Comparison of ENCODE assay signal across 18 cellular contexts in the genomic region with DNA sequence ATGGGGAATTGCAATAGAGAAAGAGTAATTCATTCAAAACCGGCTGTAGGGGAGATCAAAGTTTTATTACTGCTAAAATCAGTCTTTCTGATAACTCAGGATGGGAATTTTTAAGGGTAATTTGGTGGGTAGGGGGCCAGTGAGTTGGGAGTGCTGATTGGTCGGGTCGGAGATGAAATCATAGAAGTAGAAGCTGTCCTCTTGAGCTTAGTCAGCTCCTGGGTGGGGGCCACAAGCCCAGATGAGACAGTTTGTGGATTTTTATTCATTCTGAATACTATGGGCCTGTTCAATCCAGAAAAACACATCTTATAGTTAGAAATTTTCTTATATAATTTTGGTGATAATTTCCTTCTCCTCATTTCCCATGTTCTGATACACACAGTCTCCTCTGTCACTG. TPM values are rescaled to one million over a fixed set of nuclear protein-coding genes. Genes with fewer than 3 reads are reported as not detected.
DNase-seq lines count a peak whose midpoint lies in the region; ATAC-seq, FAIRE-seq and TF ChIP-seq lines count a peak whose summit lies in the region.
"Had no signal": no experiment of that assay in that cellular context is flagged by ENCODE, and none has a peak within 500 bp of the region (broad histone marks: within the 10 kb centered on the region; RNA-seq: fewer than 3 reads in every experiment).

No MANE protein-coding gene starts in this region.

- H3K4me3 Mint-ChIP-seq in H9, result no peak overlapping the region; a peak in 1 of 5 replicates
- no peak overlapping the region for H3K4me3 Mint-ChIP-seq in activated T-cell treated with anti-CD3 and anti-CD28 coated beads, Interleukin-2, amount 50 U/mL, for 72 hours
- H3K4me3 Mint-ChIP-seq: natural killer cell; stimulated activated effector memory CD8-positive, alpha-beta T cell treated with anti-CD3 and anti-CD28 coated beads, Interleukin-12 subunit alpha, Interleukin-12 subunit beta, amount 100 ng/mL, for 72 hours had no signal

- H3K36me3 ChIP-seq in adrenal gland (replicated peaks in 1 of 2) (no peaks in the 10 kb centered on the region), skeletal muscle satellite cell (ENCODE audit: insufficient read depth, low read length) (peaks cover 7% of the 10 kb centered on the region)

- H3K79me1 ChIP-seq in H9 (ENCODE audit: insufficient read depth, low read depth, low read length, poor library complexity, severe bottlenecking), result peaks cover 3% of the 10 kb centered on the region

- H2BK20ac ChIP-seq in H9 (ENCODE audit: low read depth, low read length, poor library complexity, severe bottlenecking), result no peak overlapping the region

- no peak overlapping the region for H2AK5ac ChIP-seq in H9 (ENCODE audit: insufficient read length, low read length)

- no peak overlapping the region for H2BK120ac ChIP-seq in H9 (ENCODE audit: low read depth, low read length, poor library complexity, severe bottlenecking)

- no peak overlapping the region for H2BK15ac ChIP-seq in H9 (ENCODE audit: low read depth, low read length)

- H3K36me3 Mint-ChIP-seq in H9 (ENCODE audit: insufficient read depth in 1 of 3, low read depth in 3 of 3), result peaks cover 14 to 22% (median 14%) of the 10 kb centered on the region in 3 experiments; a peak in 6 of 7 replicates
- no peaks in the 10 kb centered on the region for H3K36me3 Mint-ChIP-seq in activated T-cell treated with anti-CD3 and anti-CD28 coated beads, Interleukin-2, amount 50 U/mL, for 72 hours (ENCODE audit: insufficient read depth in 2 of 2)
- H3K36me3 Mint-ChIP-seq: natural killer cell; stimulated activated effector memory CD8-positive, alpha-beta T cell treated with anti-CD3 and anti-CD28 coated beads, Interleukin-12 subunit alpha, Interleukin-12 subunit beta, amount 100 ng/mL, for 72 hours had no signal

- H2BK12ac ChIP-seq in H9 (ENCODE audit: insufficient read length, low read depth, low read length), result no peak overlapping the region

- H3K18ac ChIP-seq in H9 (ENCODE audit: insufficient read length, low read depth, low read length), result no peak overlapping the region

- H3K27ac ChIP-seq in H9 (ENCODE audit: insufficient read length, low read depth, low read length) (no peak overlapping the region), adrenal gland (peak overlapping the region in 3 of 5 donors; percentile 24 to 74 (median 30))
- H3K27ac ChIP-seq: psoas muscle had no signal

- WGBS in H9 (ENCODE audit: extremely low coverage, insufficient read length, low lambda C conversion rate), result no CpG with 5 or more reads among the region's 3 CpGs
- WGBS in adrenal gland, 4 donors, result 75 to 84% (median 81%) methylated on average over 3 of the region's 3 CpGs

- no peaks in the 10 kb centered on the region for H4K20me1 ChIP-seq in H9 (ENCODE audit: control insufficient read depth, insufficient read depth, insufficient read length)

- no peak for DNase-seq in H9
- DNase-seq in adrenal gland, result no peak
- DNase-seq in iris pigment epithelial cell (ENCODE audit: low read depth), result peak; percentile 45
- DNase-seq in activated CD4-positive, alpha-beta T cell treated with anti-CD3 and anti-CD28 coated beads, Interleukin-2, amount 50 U/mL, for 48 hours, result no peak
- no peak for DNase-seq in activated T-cell treated with anti-CD3 and anti-CD28 coated beads, Interleukin-2, amount 50 U/mL, for 72 hours
- DNase-seq in HTR-8/SVneo (ENCODE audit: insufficient read length, low spot score), result no peak
- DNase-seq: activated CD4-positive, alpha-beta T cell treated with anti-CD3 and anti-CD28 coated beads, Interleukin-2, amount 50 U/mL, for 1 hour; activated naive CD4-positive, alpha-beta T cell treated with Interleukin-2 at 50 U/mL for 16 hours; activated T-cell treated with anti-CD3 and anti-CD28 coated beads for 4 hours; erythroblast; natural killer cell; NCI-H146; psoas muscle had no signal

- no peak overlapping the region for H2AFZ ChIP-seq in H9 (ENCODE audit: low read length)

- H3K23me2 ChIP-seq in H9 (ENCODE audit: insufficient read length, low read depth, low read length, poor library complexity, severe bottlenecking), result no peaks in the 10 kb centered on the region

- H4K5ac ChIP-seq in H9 (ENCODE audit: insufficient read length, low read depth, low read length), result no peak overlapping the region

- H3K4me1 ChIP-seq in H9 (ENCODE audit: insufficient read depth, low read length) (no peaks in the 10 kb centered on the region), adrenal gland (replicated peaks in 1 of 2) (no peaks in the 10 kb centered on the region), skeletal muscle satellite cell (ENCODE audit: control insufficient read depth, insufficient read depth, low read length) (peaks cover 15% of the 10 kb centered on the region)
- H3K4me1 ChIP-seq: psoas muscle had no signal

- no peak for FAIRE-seq in HTR-8/SVneo (lab: Jason Lieb, UNC)
- FAIRE-seq: TTC549 had no signal

- no peak overlapping the region for H3K14ac ChIP-seq in H9 (ENCODE audit: insufficient read depth, low read length)

- no peak overlapping the region for H3T11ph ChIP-seq in H9 (ENCODE audit: low read length)

- intact Hi-C loops in adrenal gland (cut with DNase I), result no loop called here

- H3K79me2 ChIP-seq in H9 (ENCODE audit: insufficient read depth, low read length), result peaks cover 4% of the 10 kb centered on the region; the same call in 1 of the 2 replicates

- peaks cover 17 to 18% of the 10 kb centered on the region in 2 experiments for H3K4me1 Mint-ChIP-seq in H9
- H3K4me1 Mint-ChIP-seq in activated T-cell treated with anti-CD3 and anti-CD28 coated beads, Interleukin-2, amount 50 U/mL, for 72 hours (ENCODE audit: low read depth), result no peaks in the 10 kb centered on the region
- H3K4me1 Mint-ChIP-seq: natural killer cell; stimulated activated effector memory CD8-positive, alpha-beta T cell treated with anti-CD3 and anti-CD28 coated beads, Interleukin-12 subunit alpha, Interleukin-12 subunit beta, amount 100 ng/mL, for 72 hours had no signal

- no peak overlapping the region for H3K23ac ChIP-seq in H9 (ENCODE audit: insufficient read length, low read depth, low read length)

- no peak overlapping the region for H2BK5ac ChIP-seq in H9 (ENCODE audit: insufficient read length, low read length)

- H3K27me3 Mint-ChIP-seq in H9 (ENCODE audit: low read depth), result no peaks in the 10 kb centered on the region; the same call in 1 of the 2 replicates
- no peaks in the 10 kb centered on the region for H3K27me3 Mint-ChIP-seq in activated T-cell treated with anti-CD3 and anti-CD28 coated beads, Interleukin-2, amount 50 U/mL, for 72 hours (ENCODE audit: low read depth)

- H3K4me3 ChIP-seq in adrenal gland (no peak overlapping the region), skeletal muscle satellite cell (ENCODE audit: low read length) (peak overlapping the region; percentile 2)
- H3K4me3 ChIP-seq: psoas muscle had no signal

- H4K8ac ChIP-seq in H9 (replicated peaks; ENCODE audit: insufficient read length, low read depth, low read length), result no peak overlapping the region

- no peaks in the 10 kb centered on the region for H3K27me3 ChIP-seq in H9 (ENCODE audit: insufficient read depth, low read length)
- no peaks in the 10 kb centered on the region for H3K27me3 ChIP-seq in adrenal gland
- H3K27me3 ChIP-seq in skeletal muscle satellite cell (ENCODE audit: control insufficient read depth, insufficient read depth, low read length), result no peaks in the 10 kb centered on the region

- no peak for ATAC-seq in activated CD4-positive, CD25-positive, alpha-beta regulatory T cell treated with anti-CD3 and anti-CD28 coated beads, Interleukin-2, amount 50 U/mL, for 24 hours
- no peak for ATAC-seq in activated T-cell treated with anti-CD3 and anti-CD28 coated beads, Interleukin-2, amount 50 U/mL, for 72 hours (replicated peaks in 1 of 2)
- ATAC-seq: natural killer cell; Panc1; psoas muscle; stimulated activated effector memory CD8-positive, alpha-beta T cell treated with anti-CD3 and anti-CD28 coated beads, Interleukin-12 subunit alpha, Interleukin-12 subunit beta, amount 100 ng/mL, for 72 hours had no signal

- no peak overlapping the region for H3K4ac ChIP-seq in H9 (ENCODE audit: low read depth, low read length)

- peaks cover 0 to 11% of the 10 kb centered on the region in 2 experiments; a peak in 2 of 5 replicates for H3K9me3 Mint-ChIP-seq in H9
- H3K9me3 Mint-ChIP-seq in activated T-cell treated with anti-CD3 and anti-CD28 coated beads, Interleukin-2, amount 50 U/mL, for 72 hours, result no peaks in the 10 kb centered on the region
- H3K9me3 Mint-ChIP-seq: natural killer cell; stimulated activated effector memory CD8-positive, alpha-beta T cell treated with anti-CD3 and anti-CD28 coated beads, Interleukin-12 subunit alpha, Interleukin-12 subunit beta, amount 100 ng/mL, for 72 hours had no signal

- peak overlapping the region; percentile 37 to 81 (median 55); a peak in 5 of 7 replicates for H3K27ac Mint-ChIP-seq in H9
- no peak overlapping the region for H3K27ac Mint-ChIP-seq in activated T-cell treated with anti-CD3 and anti-CD28 coated beads, Interleukin-2, amount 50 U/mL, for 72 hours
- H3K27ac Mint-ChIP-seq: natural killer cell; stimulated activated effector memory CD8-positive, alpha-beta T cell treated with anti-CD3 and anti-CD28 coated beads, Interleukin-12 subunit alpha, Interleukin-12 subunit beta, amount 100 ng/mL, for 72 hours had no signal

- no peak for TF ChIP-seq CTCF in H9 (conservative IDR thresholded peaks at IDR 0.05)
- TF ChIP-seq CTCF in adrenal gland (IDR thresholded peaks at IDR 0.05), result no peak

- H3K56ac ChIP-seq in H9 (ENCODE audit: insufficient read length, low read depth, low read length), result no peak overlapping the region

- H3K9me3 ChIP-seq in H9 (ENCODE audit: control insufficient read depth, low read depth, low read length) (no peaks in the 10 kb centered on the region), adrenal gland (replicated peaks in 1 of 3) (peaks cover 0 to 4% (median 0%) of the 10 kb centered on the region in 3 donors), skeletal muscle satellite cell (replicated peaks; ENCODE audit: low read length) (no peaks in the 10 kb centered on the region)
- H3K9me3 ChIP-seq: psoas muscle had no signal

- H4K91ac ChIP-seq in H9 (ENCODE audit: insufficient read length, low read depth, low read length), result no peak overlapping the region

- TF ChIP-seq POLR2A in adrenal gland (IDR thresholded peaks at IDR 0.05), result no peak

- no peak overlapping the region for H3K9ac ChIP-seq in H9 (ENCODE audit: extremely low read depth, insufficient read length, low read length)
- peak overlapping the region; percentile 5 for H3K9ac ChIP-seq in skeletal muscle satellite cell (ENCODE audit: low read depth, low read length)

- H3K4me2 ChIP-seq in H9 (ENCODE audit: insufficient read depth, insufficient read length, low read length), result no peak overlapping the region
- peak overlapping the region; percentile 17 for H3K4me2 ChIP-seq in skeletal muscle satellite cell (ENCODE audit: low read length)

RNA-seq across cellular contexts. Expression of gene CALD1, which starts 25.4 kb away (rescaled TPM):
- 107 and 118 TPM in 2 replicates for total RNA-seq in H9 (2021)
- total RNA-seq in adrenal gland, result 100 to 1,000 TPM; 113 to 252 (median 199) TPM
- polyA plus RNA-seq in adrenal gland, result 100 to 1,000 TPM; 103 to 258 (median 233) TPM
- 101 and 103 TPM in 2 replicates for total RNA-seq in skeletal muscle satellite cell (2012; rRNA removed)
- total RNA-seq in activated T-cell treated with anti-CD3 and anti-CD28 coated beads, Interleukin-2, amount 50 U/mL, for 72 hours, result 10 to 100 TPM; 10.8 to 20.0 TPM
